25 cellular contexts compared by ENCODE assay signal in the genomic region with DNA sequence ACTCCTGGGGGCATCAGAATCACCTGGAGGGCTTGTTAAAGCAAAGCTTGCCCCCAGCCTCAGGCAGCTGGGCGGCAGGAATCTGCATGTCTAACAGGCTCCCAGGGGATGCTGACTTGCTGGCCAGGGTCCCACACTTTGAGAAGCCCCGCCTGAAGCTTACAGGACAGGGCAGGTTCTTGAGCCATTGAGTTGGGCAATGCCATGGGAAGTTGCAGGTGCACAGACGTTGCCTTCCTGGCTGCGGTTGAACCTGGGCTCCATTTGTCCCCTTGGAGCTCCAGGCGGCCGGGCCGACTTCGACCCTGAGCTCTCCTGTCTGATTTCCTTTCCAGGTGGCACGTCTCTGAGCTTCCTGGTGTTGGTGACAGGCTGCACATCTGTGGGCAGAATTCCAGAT. TPM values are rescaled to one million over a fixed set of nuclear protein-coding genes. Genes with fewer than 3 reads are reported as not detected.
DNase-seq lines count a peak whose midpoint lies in the region; ATAC-seq, FAIRE-seq and TF ChIP-seq lines count a peak whose summit lies in the region.
"Had no signal": no experiment of that assay in that cellular context is flagged by ENCODE, and none has a peak within 500 bp of the region (broad histone marks: within the 10 kb centered on the region; RNA-seq: fewer than 3 reads in every experiment).

No MANE protein-coding gene starts in this region.

- H3K18ac ChIP-seq in mesenchymal stem cell (ENCODE audit: low read depth in 1 of 2, low read length in 2 of 2), result peak overlapping the region; percentile 0 to 99

- no peak overlapping the region for H3K27ac ChIP-seq in HepG2 (ENCODE audit: extremely low read length, insufficient read depth, low read length)
- no peak overlapping the region for H3K27ac ChIP-seq in right lobe of liver
- H3K27ac ChIP-seq in caudate nucleus (ENCODE audit: low read depth, low read length), result peak overlapping the region; percentile 76
- no peak overlapping the region for H3K27ac ChIP-seq in mesenchymal stem cell (ENCODE audit: low read length, poor library complexity, severe bottlenecking)
- peak overlapping the region; percentile 91 for H3K27ac ChIP-seq in vagina
- no peak overlapping the region for H3K27ac ChIP-seq in neural progenitor cell
- no peak overlapping the region for H3K27ac ChIP-seq in mammary epithelial cell (ENCODE audit: insufficient read depth, low read depth, low read length)
- H3K27ac ChIP-seq: cardiac muscle cell, WERI-Rb-1 had no signal

- intact Hi-C loops in HepG2 (cut with micrococcal nuclease; ENCODE audit: unreplicated experiment) (no loop called here), right lobe of liver (cut with DNase I) (no loop called here), vagina (cut with DNase I) (no loop called here), mammary epithelial cell (cut with micrococcal nuclease) (no loop called here)

- dilution Hi-C loops in mammary epithelial cell (cut with HindIII; ENCODE audit: low sequenced_read_pairs), result no loop called here

- BruUV-seq in HepG2 (replicated peaks; lab: Mats Ljungman, UMichigan) (no TSS peak), mammary epithelial cell (replicated peaks; lab: Mats Ljungman, UMichigan) (no TSS peak)

- H4K8ac ChIP-seq in mesenchymal stem cell (ENCODE audit: low read length), result no peak overlapping the region

- no peak overlapping the region for H3K23ac ChIP-seq in mesenchymal stem cell (ENCODE audit: low read length in 2 of 2)

- H3K4me1 Mint-ChIP-seq in neural progenitor cell, result peaks cover 39% of the 10 kb centered on the region

- peak overlapping the region; percentile 38 for H2BK15ac ChIP-seq in mesenchymal stem cell (ENCODE audit: low read depth, poor library complexity, severe bottlenecking)

- no peak for TF ChIP-seq POLR2A in HepG2 (IDR thresholded peaks at IDR 0.05; ENCODE audit: insufficient read depth in 1 of 2, low read depth in 2 of 2, low read length in 2 of 2)
- TF ChIP-seq POLR2A in right lobe of liver (IDR thresholded peaks at IDR 0.05), result no peak
- no peak for TF ChIP-seq POLR2A in vagina (IDR thresholded peaks at IDR 0.05)

- H3K36me3 ChIP-seq in HepG2 (replicated peaks in 1 of 2; ENCODE audit: control insufficient read depth in 1 of 2, insufficient read depth in 2 of 2, low read length in 2 of 2) (peaks cover 45 to 76% of the 10 kb centered on the region in 2 experiments), right lobe of liver (no peaks in the 10 kb centered on the region), mesenchymal stem cell (ENCODE audit: control insufficient read depth in 1 of 2, insufficient read depth in 2 of 2, low read depth in 1 of 2, low read length in 2 of 2) (peaks cover 30% of the 10 kb centered on the region in 2 experiments), vagina (no peaks in the 10 kb centered on the region), neural progenitor cell (no peaks in the 10 kb centered on the region), mammary epithelial cell (ENCODE audit: insufficient read depth, low read length) (peaks cover 3% of the 10 kb centered on the region)
- H3K36me3 ChIP-seq: cardiac muscle cell, HAP-1 had no signal

- H3K9me3 ChIP-seq in HepG2 (ENCODE audit: low read length) (no peaks in the 10 kb centered on the region), right lobe of liver (no peaks in the 10 kb centered on the region), mesenchymal stem cell (ENCODE audit: control insufficient read depth, low read length) (no peaks in the 10 kb centered on the region), vagina (no peaks in the 10 kb centered on the region), neural progenitor cell (ENCODE audit: low read depth) (no peaks in the 10 kb centered on the region), mammary epithelial cell (replicated peaks; ENCODE audit: insufficient read depth, low read length) (no peaks in the 10 kb centered on the region)
- H3K9me3 ChIP-seq: HAP-1 had no signal

- H3K79me2 ChIP-seq in HepG2 (ENCODE audit: insufficient read depth, low read length) (peaks cover 60% of the 10 kb centered on the region), neural progenitor cell (ENCODE audit: low read depth) (no peaks in the 10 kb centered on the region), mammary epithelial cell (ENCODE audit: insufficient read depth, low read length) (peaks cover 32% of the 10 kb centered on the region)

- H2BK12ac ChIP-seq in mesenchymal stem cell (ENCODE audit: low read length in 2 of 2), result peak overlapping the region; percentile 57 to 83

- no peak overlapping the region for H3K4me2 ChIP-seq in HepG2 (ENCODE audit: low read depth, low read length)
- H3K4me2 ChIP-seq in mesenchymal stem cell (ENCODE audit: low read length, poor library complexity, severe bottlenecking), result no peak overlapping the region
- no peak overlapping the region for H3K4me2 ChIP-seq in neural progenitor cell
- no peak overlapping the region for H3K4me2 ChIP-seq in mammary epithelial cell (ENCODE audit: insufficient read depth, low read depth, low read length)

- no peak for TF ChIP-seq RAD21 in HepG2 (CRISPR knock-in tag; IDR thresholded peaks at IDR 0.05)

- H3K27ac Mint-ChIP-seq in neural progenitor cell, result no peak overlapping the region

- no peaks in the 10 kb centered on the region for H3K36me3 Mint-ChIP-seq in neural progenitor cell
- H3K36me3 Mint-ChIP-seq: IgD-negative memory B cell had no signal

- peaks cover 14% of the 10 kb centered on the region for H3K79me1 ChIP-seq in mesenchymal stem cell (replicated peaks; ENCODE audit: low read length, poor library complexity, severe bottlenecking)

- peak overlapping the region; percentile 7 to 42 for H3K4ac ChIP-seq in mesenchymal stem cell (ENCODE audit: low read depth in 1 of 2, low read length in 2 of 2)

- H2AFZ ChIP-seq in HepG2 (ENCODE audit: low read length) (no peak overlapping the region), mesenchymal stem cell (ENCODE audit: low read depth, low read length) (no peak overlapping the region), neural progenitor cell (replicated peaks) (no peak overlapping the region), mammary epithelial cell (ENCODE audit: low read depth, low read length) (no peak overlapping the region)

- H3K27me3 Mint-ChIP-seq in neural progenitor cell (ENCODE audit: insufficient read depth, low read depth), result peaks cover 5% of the 10 kb centered on the region
- H3K27me3 Mint-ChIP-seq: activated T-helper 17 cell treated with anti-CD3 and anti-CD28 coated beads, Interleukin-2, amount 50 U/mL, for 72 hours; effector memory CD8-positive, alpha-beta T cell; IgD-negative memory B cell had no signal

- TF ChIP-seq CTCF in HepG2 (CRISPR knock-in tag; IDR thresholded peaks at IDR 0.05), result no peak
- TF ChIP-seq CTCF in right lobe of liver (IDR thresholded peaks at IDR 0.05), result no peak
- no peak for TF ChIP-seq CTCF in vagina (IDR thresholded peaks at IDR 0.05)
- TF ChIP-seq CTCF in neural progenitor cell (IDR thresholded peaks at IDR 0.05), result no peak
- TF ChIP-seq CTCF in mammary epithelial cell (conservative IDR thresholded peaks at IDR 0.05 in 1 of 2, IDR thresholded peaks at IDR 0.05 in 1 of 2; ENCODE audit: extremely low read depth in 1 of 2, insufficient read depth in 1 of 2, low read depth in 1 of 2, low read length in 2 of 2), result no peak

- H3K9me3 Mint-ChIP-seq in neural progenitor cell, result no peaks in the 10 kb centered on the region
- H3K9me3 Mint-ChIP-seq: activated T-helper 17 cell treated with anti-CD3 and anti-CD28 coated beads, Interleukin-2, amount 50 U/mL, for 72 hours; effector memory CD8-positive, alpha-beta T cell; IgD-negative memory B cell; mesothelial cell of epicardium had no signal

- DNase-seq in HepG2 (ENCODE audit: low spot score) (no peak), right lobe of liver (no peak), caudate nucleus (lab: John Stamatoyannopoulos, UW) (no peak), mesenchymal stem cell (no peak), vagina (ENCODE audit: extremely low spot score in 2 of 2) (no peak), NCI-H2107 (lab: John Stamatoyannopoulos, UW) (no peak), neural progenitor cell (ENCODE audit: low spot score) (no peak), mammary epithelial cell (no peak)
- DNase-seq: AML-193; effector memory CD8-positive, alpha-beta T cell; GDM1; MM.1S; NCI-H2227 treated with DMSO at 0.1 percent for 48 hours; NK-92 treated with Interleukin-12 subunit alpha and Interleukin-12 subunit beta, amount 100 ng/mL, for 24 hours; RPMI8226; stimulated activated naive CD4-positive, alpha-beta T cell treated with Interleukin-2 at 50 U/mL for 16 hours; WERI-Rb-1 had no signal

- H3K4me1 ChIP-seq in HepG2 (ENCODE audit: insufficient read depth, low read length), result peaks cover 69% of the 10 kb centered on the region
- no peaks in the 10 kb centered on the region for H3K4me1 ChIP-seq in right lobe of liver
- H3K4me1 ChIP-seq in mesenchymal stem cell (ENCODE audit: control insufficient read depth, insufficient read depth, low read depth, low read length), result peaks cover 59% of the 10 kb centered on the region
- peaks cover 49% of the 10 kb centered on the region for H3K4me1 ChIP-seq in vagina
- peaks cover 6% of the 10 kb centered on the region for H3K4me1 ChIP-seq in neural progenitor cell
- H3K4me1 ChIP-seq in mammary epithelial cell (ENCODE audit: insufficient read depth, low read length), result peaks cover 30% of the 10 kb centered on the region
- H3K4me1 ChIP-seq: HAP-1 had no signal

- 100% methylated on average over 2 of the region's 9 CpGs for WGBS in HepG2 (ENCODE audit: low lambda C conversion rate)
- WGBS in right lobe of liver (ENCODE audit: insufficient coverage, low coverage, low lambda C conversion rate, missing lambda C conversion rate), result no CpG with 5 or more reads among the region's 9 CpGs
- 91% methylated on average over 9 of the region's 9 CpGs for WGBS in mesenchymal stem cell
- 73% methylated on average over 5 of the region's 9 CpGs for WGBS in mammary epithelial cell (ENCODE audit: low coverage, missing lambda C conversion rate)

- no peaks in the 10 kb centered on the region for H3F3A ChIP-seq in neural progenitor cell (ENCODE audit: low read depth)

- H2AK5ac ChIP-seq in mesenchymal stem cell (ENCODE audit: low read length, severe bottlenecking), result peak overlapping the region; percentile 63

- no peak overlapping the region for H3K9ac ChIP-seq in HepG2 (ENCODE audit: insufficient read depth, low read depth, low read length)
- H3K9ac ChIP-seq in mesenchymal stem cell (ENCODE audit: low read length), result no peak overlapping the region
- no peak overlapping the region for H3K9ac ChIP-seq in neural progenitor cell
- H3K9ac ChIP-seq in mammary epithelial cell (ENCODE audit: insufficient read depth, low read length), result no peak overlapping the region

- no peak overlapping the region for H4K91ac ChIP-seq in mesenchymal stem cell (ENCODE audit: low read length)

- POLR2A ChIA-PET in HepG2 (lab: Yijun Ruan, JAX), result interaction anchor here (1.3 to 1.8 kb wide), 4 partner anchors 13 to 17 kb away, joined by 4 to 6 read pairs (median 6); no protein-coding TSS in a partner anchor

- CTCF ChIA-PET in HepG2 (lab: Yijun Ruan, JAX; ENCODE audit: low intra/inter-chr PET ratio, low total read pairs) (no interaction called here), mammary epithelial cell (lab: Charles Lee; ENCODE audit: low non-redundant PET) (no interaction called here)

- H3K14ac ChIP-seq in mesenchymal stem cell (ENCODE audit: low read length in 2 of 2), result peak overlapping the region in 1 of 2 experiments; percentile 26

- H3K4me3 ChIP-seq in HepG2 (replicated peaks in 1 of 3; ENCODE audit: insufficient read depth in 1 of 3, low read depth in 2 of 3, low read length in 3 of 3) (no peak overlapping the region), right lobe of liver (no peak overlapping the region), mesenchymal stem cell (ENCODE audit: insufficient read depth in 1 of 2, low read depth in 1 of 2, low read length in 2 of 2) (no peak overlapping the region), vagina (no peak overlapping the region), neural progenitor cell (no peak overlapping the region), mammary epithelial cell (replicated peaks in 1 of 3; ENCODE audit: insufficient read depth in 1 of 3, low read depth in 2 of 3, low read length in 3 of 3) (no peak overlapping the region)
- H3K4me3 ChIP-seq: cardiac muscle cell, GM12878, HAP-1 had no signal

- in situ Hi-C loops in HepG2 (cut with HindIII; ENCODE audit: extremely low pct_ligation_motif_present, low pct_unique_long_range_greater_than_20kb), result no loop called here
- in situ Hi-C loops in mammary epithelial cell (cut with MboI; ENCODE audit: low sequenced_read_pairs in 2 of 2), result no loop called here

- no peak for TF ChIP-seq EP300 in HepG2 (IDR thresholded peaks at IDR 0.05; ENCODE audit: low read depth in 2 of 2, low read length in 2 of 2)
- TF ChIP-seq EP300 in HepG2 (CRISPR knock-in tag; IDR thresholded peaks at IDR 0.05; ENCODE audit: borderline replicate concordance), result no peak

- H3K4me3 Mint-ChIP-seq in neural progenitor cell, result no peak overlapping the region
- H3K4me3 Mint-ChIP-seq: mesothelial cell of epicardium had no signal

- FAIRE-seq in HepG2 (lab: Jason Lieb, UNC), result no peak
- FAIRE-seq: GM12878, islet of Langerhans had no signal

- ATAC-seq in HepG2 (no peak), right lobe of liver (no peak)
- ATAC-seq: activated T-helper 17 cell treated with anti-CD3 and anti-CD28 coated beads, Interleukin-2, amount 50 U/mL, for 72 hours; effector memory CD8-positive, alpha-beta T cell; GM12878; right cardiac atrium had no signal

- H2BK5ac ChIP-seq in mesenchymal stem cell (ENCODE audit: low read depth, low read length, poor library complexity, severe bottlenecking), result no peak overlapping the region

- H3K27me3 ChIP-seq in HepG2 (ENCODE audit: control insufficient read depth in 1 of 2, insufficient read depth in 2 of 2, low read length in 2 of 2) (no peaks in the 10 kb centered on the region), right lobe of liver (no peaks in the 10 kb centered on the region), mesenchymal stem cell (ENCODE audit: control insufficient read depth in 1 of 2, insufficient read depth in 1 of 2, low read length in 2 of 2) (no peaks in the 10 kb centered on the region), vagina (no peaks in the 10 kb centered on the region), neural progenitor cell (no peaks in the 10 kb centered on the region), mammary epithelial cell (ENCODE audit: insufficient read depth, low read length) (no peaks in the 10 kb centered on the region)
- H3K27me3 ChIP-seq: cardiac muscle cell had no signal

- H2BK120ac ChIP-seq in mesenchymal stem cell (ENCODE audit: low read depth, low read length), result no peak overlapping the region

- H4K20me1 ChIP-seq in HepG2 (ENCODE audit: insufficient read depth, low read length), result no peaks in the 10 kb centered on the region; the same call in 1 of the 2 replicates
- no peaks in the 10 kb centered on the region for H4K20me1 ChIP-seq in neural progenitor cell (ENCODE audit: low read depth)
- no peaks in the 10 kb centered on the region for H4K20me1 ChIP-seq in mammary epithelial cell (ENCODE audit: insufficient read depth, low read length)

RNA-seq across cellular contexts. Expression of gene SYNJ2, which starts 46.8 kb away (rescaled TPM):
- total RNA-seq in HepG2 (2016; rRNA removed; fragmentation: Illumina TruSeq; extraction: Trizol), result 39.0 and 39.1 TPM in 2 replicates
- total RNA-seq in HepG2 (2016; cell fraction: cytosol; rRNA removed; fragmentation: Illumina TruSeq; extraction: Trizol; ENCODE audit: low read depth), result 50.4 and 51.2 TPM in 2 replicates
- 32.6 and 44.6 TPM in 2 replicates for total RNA-seq in HepG2 (2016; cell fraction: insoluble cytoplasmic fraction; rRNA removed; fragmentation: Illumina TruSeq; extraction: Trizol)
- 52.4 and 52.9 TPM in 2 replicates for total RNA-seq in HepG2 (2016; cell fraction: membrane; rRNA removed; fragmentation: Illumina TruSeq; extraction: Trizol)
- 33.3 and 38.2 TPM in 2 replicates for total RNA-seq in HepG2 (2016; cell fraction: nucleus; rRNA removed; fragmentation: Illumina TruSeq; extraction: Trizol)
- polyA plus RNA-seq in HepG2 (2011; rRNA removed), result 57.6 and 59.5 TPM in 2 replicates
- polyA plus RNA-seq in HepG2 (2011; cell fraction: cytosol; rRNA removed), result 44.7 and 49.0 TPM in 2 replicates
- polyA plus RNA-seq in HepG2 (2011; cell fraction: nucleus; rRNA removed), result 85.9 and 86.7 TPM in 2 replicates
- 53.7 and 59.9 TPM in 2 replicates for polyA plus RNA-seq in HepG2 (2012)
- polyA plus RNA-seq in HepG2 (2016; cell fraction: cytosol; fragmentation: Illumina TruSeq; extraction: Trizol; ENCODE audit: low read depth), result 53.0 and 54.8 TPM in 2 replicates
- polyA plus RNA-seq in HepG2 (2016; cell fraction: insoluble cytoplasmic fraction; fragmentation: Illumina TruSeq; extraction: Trizol; ENCODE audit: low read depth), result 28.2 and 29.0 TPM in 2 replicates
- polyA plus RNA-seq in HepG2 (2016; cell fraction: membrane; fragmentation: Illumina TruSeq; extraction: Trizol; ENCODE audit: low read depth), result 41.5 and 42.8 TPM in 2 replicates
- 49.3 and 52.0 TPM in 2 replicates for polyA plus RNA-seq in HepG2 (2016; cell fraction: nucleus; fragmentation: Illumina TruSeq; extraction: Trizol; ENCODE audit: insufficient read depth, low read depth)
- 21.9 and 161 TPM in 2 replicates for polyA minus RNA-seq in HepG2 (2011; rRNA and poly(A)+ RNA removed; ENCODE audit: low replicate concordance)
- 57.2 and 71.5 TPM in 2 replicates for polyA minus RNA-seq in HepG2 (2011; cell fraction: cytosol; rRNA and poly(A)+ RNA removed)
- 135 and 148 TPM in 2 replicates for polyA minus RNA-seq in HepG2 (2011; cell fraction: nucleus; rRNA and poly(A)+ RNA removed)
- 1 to 10 TPM; 3.2 to 7.4 (median 4.2) TPM for total RNA-seq in right lobe of liver
- 14.0 TPM for polyA plus RNA-seq in mesenchymal stem cell (2013, experiment 1 of 2)
- 12.9 TPM for polyA plus RNA-seq in mesenchymal stem cell (2013, experiment 2 of 2)
- 8.3 TPM for total RNA-seq in vagina
- 2.5 and 4.8 TPM in 2 replicates for total RNA-seq in neural progenitor cell (ENCODE audit: low replicate concordance)
- total RNA-seq in mammary epithelial cell, result 10 to 100 TPM; 16.0 to 26.6 TPM
- 17.0 TPM for polyA plus RNA-seq in mammary epithelial cell
- 66.3 TPM for polyA minus RNA-seq in mammary epithelial cell

Comparison
In these comparisons a context has a peak if more than half of its experiments do, and no peak if none do; other contexts are left out.
1. H3K27ac ChIP-seq: peak in caudate nucleus (single experiment) and vagina (single experiment); none in HepG2 (single experiment), right lobe of liver (0 of 3), mesenchymal stem cell (single experiment), neural progenitor cell (single experiment) and mammary epithelial cell (single experiment).